28 cellular contexts compared by ENCODE assay signal in genomic region chr10:34762156-34762555, GRCh38.
"Had no signal": no experiment of that assay in that cellular context is flagged by ENCODE, and none has a peak within 500 bp of the region (broad histone marks: within the 10 kb centered on the region; RNA-seq: fewer than 3 reads in every experiment).

No MANE protein-coding gene starts in this region.

- H3K36me3 ChIP-seq: brain microvascular endothelial cell, esophagus squamous epithelium had no signal

- ATAC-seq: activated T-cell treated with anti-CD3 and anti-CD28 coated beads, Interleukin-2, amount 50 U/mL, for 4 hours; activated T-helper 17 cell treated with anti-CD3 and anti-CD28 coated beads, Interleukin-2, amount 50 U/mL, for 72 hours; effector memory CD8-positive, alpha-beta T cell; T-helper 17 cell had no signal

- DNase-seq: activated CD4-positive, alpha-beta memory T cell treated with anti-CD3 and anti-CD28 coated beads, Interleukin-2, amount 10 ng/mL, durations not matched to agents 7 days and 5 days; activated CD4-positive, alpha-beta T cell treated with anti-CD3 and anti-CD28 coated beads for 1 hour; activated CD4-positive, alpha-beta T cell treated with anti-CD3 and anti-CD28 coated beads for 4 hours; activated CD4-positive, alpha-beta T cell treated with anti-CD3 and anti-CD28 coated beads, Interleukin-2, amount 10 ng/mL, durations not matched to agents 7 days and 5 days; activated CD4-positive, alpha-beta T cell treated with anti-CD3 and anti-CD28 coated beads, Interleukin-2, amount 50 U/mL, for 4 hours; activated effector memory CD4-positive, alpha-beta T cell treated with Interleukin-2 at 50 U/mL for 16 hours; activated gamma-delta T cell treated with Interleukin-2 at 50 U/mL for 16 hours; activated naive CD4-positive, alpha-beta T cell treated with anti-CD3 and anti-CD28 coated beads, Interleukin-2, amount 50 U/mL, for 16 hours; activated naive CD4-positive, alpha-beta T cell treated with Interleukin-2 at 50 U/mL for 16 hours; activated T-cell treated with anti-CD3 and anti-CD28 coated beads, Interleukin-2, amount 50 U/mL, for 4 hours; amniotic stem cell; anterior cingulate cortex; brain microvascular endothelial cell; caudate nucleus; cortex of kidney; dermis blood vessel endothelial cell; effector CD4-positive, alpha-beta T cell; effector memory CD8-positive, alpha-beta T cell; esophagus squamous epithelium; head of caudate nucleus; T-helper 1 cell; T-helper 17 cell had no signal

- H3K4me3 ChIP-seq: esophagus squamous epithelium had no signal

- H3K4me3 Mint-ChIP-seq: activated CD4-positive, alpha-beta memory T cell treated with anti-CD3 and anti-CD28 coated beads, Interleukin-2, amount 10 ng/mL, durations not matched to agents 7 days and 5 days; activated CD4-positive, alpha-beta T cell treated with anti-CD3 and anti-CD28 coated beads, Interleukin-2, amount 10 ng/mL, durations not matched to agents 7 days and 5 days; activated naive CD8-positive, alpha-beta T cell; activated T-cell treated with anti-CD3 and anti-CD28 coated beads, Interleukin-2, amount 50 U/mL, for 4 hours; activated T-helper 17 cell treated with anti-CD3 and anti-CD28 coated beads, Interleukin-2, amount 50 U/mL, for 72 hours; effector memory CD8-positive, alpha-beta T cell; T-helper 17 cell; T-helper 2 cell treated with Interferon-gamma antibody and Interleukin-4, amounts not matched to agents 5 μg/mL and 100 μg/mL, for 36 hours had no signal

- H3K9me3 Mint-ChIP-seq: activated CD4-positive, alpha-beta memory T cell treated with anti-CD3 and anti-CD28 coated beads, Interleukin-2, amount 10 ng/mL, durations not matched to agents 7 days and 5 days; activated CD4-positive, alpha-beta T cell treated with anti-CD3 and anti-CD28 coated beads, Interleukin-2, amount 10 ng/mL, durations not matched to agents 7 days and 5 days; activated T-cell treated with anti-CD3 and anti-CD28 coated beads, Interleukin-2, amount 50 U/mL, for 4 hours; activated T-helper 17 cell treated with anti-CD3 and anti-CD28 coated beads, Interleukin-2, amount 50 U/mL, for 72 hours; T-helper 2 cell treated with Interferon-gamma antibody and Interleukin-4, amounts not matched to agents 5 μg/mL and 100 μg/mL, for 36 hours had no signal

- H3K4me1 Mint-ChIP-seq: activated T-helper 17 cell treated with anti-CD3 and anti-CD28 coated beads, Interleukin-2, amount 50 U/mL, for 72 hours; T-helper 17 cell had no signal

- H3K27me3 Mint-ChIP-seq: activated CD4-positive, alpha-beta T cell treated with anti-CD3 and anti-CD28 coated beads, Interleukin-2, amount 10 ng/mL, durations not matched to agents 7 days and 5 days had no signal

- H3K27me3 ChIP-seq: brain microvascular endothelial cell, esophagus squamous epithelium had no signal

- FAIRE-seq: astrocyte, colon, frontal cortex had no signal

- H3K27ac ChIP-seq: brain microvascular endothelial cell had no signal

- H3K9me3 ChIP-seq: esophagus squamous epithelium had no signal

- H3K36me3 Mint-ChIP-seq: activated naive CD8-positive, alpha-beta T cell had no signal

- H3K27ac Mint-ChIP-seq: activated CD4-positive, alpha-beta memory T cell treated with anti-CD3 and anti-CD28 coated beads, Interleukin-2, amount 10 ng/mL, durations not matched to agents 7 days and 5 days; activated CD4-positive, alpha-beta T cell treated with anti-CD3 and anti-CD28 coated beads, Interleukin-2, amount 10 ng/mL, durations not matched to agents 7 days and 5 days; activated naive CD8-positive, alpha-beta T cell; activated T-helper 17 cell treated with anti-CD3 and anti-CD28 coated beads, Interleukin-2, amount 50 U/mL, for 72 hours; effector memory CD8-positive, alpha-beta T cell; T-helper 17 cell; T-helper 2 cell treated with Interferon-gamma antibody and Interleukin-4, amounts not matched to agents 5 μg/mL and 100 μg/mL, for 36 hours had no signal
